Comparison of ENCODE assay signal across 11 cellular contexts in genomic region chr10:133424601-133425000, GRCh38. TPM values are rescaled to one million over a fixed set of nuclear protein-coding genes. Genes with fewer than 3 reads are reported as not detected.
DNase-seq lines count a peak whose midpoint lies in the region; ATAC-seq, FAIRE-seq and TF ChIP-seq lines count a peak whose summit lies in the region.
"Not testable (repeated sequence)": the region's sequence is repeated elsewhere in the genome, so short reads cannot be mapped to it uniquely, and the experiment has no call there.
"Had no signal": no experiment of that assay in that cellular context is flagged by ENCODE, and none has a peak within 500 bp of the region (broad histone marks: within the 10 kb centered on the region; RNA-seq: fewer than 3 reads in every experiment).

Gene SPRN (minus strand): TSS chr10:133424625. CDS start chr10:133423681, 944 bp downstream.

- H3K4me1 ChIP-seq in Caco-2; Peyer's patch; left ventricle myocardium inferior; smooth muscle cell (ENCODE audit: low read depth): not testable (repeated sequence)

- peak within 1 kb of the TSS; percentile 61 for H3K4me3 Mint-ChIP-seq in Caco-2 (ENCODE audit: unreplicated experiment)
- peak within 1 kb of the TSS; percentile 41 for H3K4me3 Mint-ChIP-seq in activated naive CD4-positive, alpha-beta T cell treated with anti-CD3 and anti-CD28 coated beads for 36 hours
- peak within 1 kb of the TSS; percentile 25 for H3K4me3 Mint-ChIP-seq in central memory CD8-positive, alpha-beta T cell
- peak within 1 kb of the TSS in 7 of 10 donors; percentile 22 to 83 (median 50) for H3K4me3 Mint-ChIP-seq in naive thymus-derived CD8-positive, alpha-beta T cell

- not testable (repeated sequence) for H3K27ac Mint-ChIP-seq in Caco-2 (ENCODE audit: unreplicated experiment); activated naive CD4-positive, alpha-beta T cell treated with anti-CD3 and anti-CD28 coated beads for 36 hours; central memory CD8-positive, alpha-beta T cell (ENCODE audit: low read depth); naive thymus-derived CD8-positive, alpha-beta T cell

- TF ChIP-seq CTCF in Caco-2 (IDR thresholded peaks at IDR 0.05; ENCODE audit: insufficient read depth in 1 of 2, low read depth in 1 of 2, low read length in 1 of 2, severe bottlenecking in 1 of 2, unreplicated experiment in 1 of 2); Peyer's patch (IDR thresholded peaks at IDR 0.05); left ventricle myocardium inferior (IDR thresholded peaks at IDR 0.05; ENCODE audit: borderline replicate concordance); smooth muscle cell (IDR thresholded peaks at IDR 0.05; ENCODE audit: borderline replicate concordance, insufficient read depth, poor library complexity, severe bottlenecking): not testable (repeated sequence)

- peak within 1 kb of the TSS; percentile 22 for H3K4me3 ChIP-seq in Caco-2 (ENCODE audit: low read depth, low read length)
- H3K4me3 ChIP-seq in Peyer's patch: peak within 1 kb of the TSS in 3 of 4 donors; percentile 6 to 19 (median 7)
- peak within 1 kb of the TSS; percentile 43 for H3K4me3 ChIP-seq in left ventricle myocardium inferior
- peak within 1 kb of the TSS; percentile 13 for H3K4me3 ChIP-seq in smooth muscle cell

- intact Hi-C loops in Caco-2 (cut with micrococcal nuclease; ENCODE audit: unreplicated experiment); activated naive CD4-positive, alpha-beta T cell treated with anti-CD3 and anti-CD28 coated beads for 36 hours (cut with micrococcal nuclease); left ventricle myocardium inferior (cut with micrococcal nuclease): not testable (repeated sequence)

- BruUV-seq in Caco-2 (replicated peaks; lab: Mats Ljungman, UMichigan): not testable (repeated sequence)

- POLR2A ChIA-PET in Caco-2 (lab: Charles Lee); naive thymus-derived CD8-positive, alpha-beta T cell (lab: Charles Lee): not testable (repeated sequence)

- H3K27ac ChIP-seq in Peyer's patch; left ventricle myocardium inferior (replicated peaks); smooth muscle cell (ENCODE audit: low read depth): not testable (repeated sequence)

- H3K4me1 Mint-ChIP-seq in Caco-2 (ENCODE audit: low read depth, unreplicated experiment); activated naive CD4-positive, alpha-beta T cell treated with anti-CD3 and anti-CD28 coated beads for 36 hours (ENCODE audit: low read depth); central memory CD8-positive, alpha-beta T cell; naive thymus-derived CD8-positive, alpha-beta T cell: not testable (repeated sequence)

- not testable (repeated sequence) for H3K36me3 ChIP-seq in Caco-2 (ENCODE audit: control insufficient read depth, insufficient read depth, low read length); smooth muscle cell (ENCODE audit: low read depth)
- H3K36me3 ChIP-seq in Peyer's patch (peaks cover 0 to 12% (median 0%) of the 10 kb centered on the region in 3 donors), left ventricle myocardium inferior (peaks cover 18% of the 10 kb centered on the region)

- H3K9me3 ChIP-seq in Caco-2; Peyer's patch; smooth muscle cell (replicated peaks; ENCODE audit: low read depth): not testable (repeated sequence)
- H3K9me3 ChIP-seq in left ventricle myocardium inferior (replicated peaks): peaks cover 17% of the 10 kb centered on the region

- H4K20me1 ChIP-seq in smooth muscle cell (ENCODE audit: low read depth): peaks cover 32% of the 10 kb centered on the region

- H2AFZ ChIP-seq in smooth muscle cell (ENCODE audit: low read depth): not testable (repeated sequence)

- H3K27me3 Mint-ChIP-seq in Caco-2 (ENCODE audit: insufficient read depth, unreplicated experiment); activated naive CD4-positive, alpha-beta T cell treated with anti-CD3 and anti-CD28 coated beads for 36 hours (ENCODE audit: low read depth); central memory CD8-positive, alpha-beta T cell; naive thymus-derived CD8-positive, alpha-beta T cell: not testable (repeated sequence)

- peak within 1 kb of the TSS; percentile 67 for H3K4me2 ChIP-seq in smooth muscle cell

- DNase-seq in Caco-2; Peyer's patch; activated naive CD4-positive, alpha-beta T cell treated with anti-CD3 and anti-CD28 coated beads for 36 hours; central memory CD8-positive, alpha-beta T cell (ENCODE audit: low spot score in 2 of 2); left ventricle myocardium inferior; naive thymus-derived CD8-positive, alpha-beta T cell; smooth muscle cell (lab: John Stamatoyannopoulos, UW; ENCODE audit: unreplicated experiment); urothelium cell line (ENCODE audit: low spot score): not testable (repeated sequence)

- H3K79me2 ChIP-seq in smooth muscle cell (ENCODE audit: low read depth): not testable (repeated sequence)

- H3K36me3 Mint-ChIP-seq in Caco-2 (ENCODE audit: insufficient read depth, unreplicated experiment): peaks cover 42% of the 10 kb centered on the region
- not testable (repeated sequence) for H3K36me3 Mint-ChIP-seq in activated naive CD4-positive, alpha-beta T cell treated with anti-CD3 and anti-CD28 coated beads for 36 hours (ENCODE audit: low read depth); central memory CD8-positive, alpha-beta T cell (ENCODE audit: insufficient read depth); naive thymus-derived CD8-positive, alpha-beta T cell

- CTCF ChIA-PET in Caco-2 (lab: Charles Lee); activated naive CD4-positive, alpha-beta T cell treated with anti-CD3 and anti-CD28 coated beads for 36 hours (lab: Charles Lee): not testable (repeated sequence)

- not testable (repeated sequence) for H3K9me3 Mint-ChIP-seq in Caco-2 (ENCODE audit: unreplicated experiment); activated naive CD4-positive, alpha-beta T cell treated with anti-CD3 and anti-CD28 coated beads for 36 hours; central memory CD8-positive, alpha-beta T cell
- H3K9me3 Mint-ChIP-seq in naive thymus-derived CD8-positive, alpha-beta T cell: peaks cover 0 to 15% (median 8%) of the 10 kb centered on the region in 9 donors

- H3K27me3 ChIP-seq in Caco-2 (replicated peaks; ENCODE audit: control insufficient read depth, insufficient read depth, low read length); Peyer's patch; smooth muscle cell (ENCODE audit: low read depth): not testable (repeated sequence)
- H3K27me3 ChIP-seq in left ventricle myocardium inferior (ENCODE audit: low read depth): peaks cover 20% of the 10 kb centered on the region

- not testable (repeated sequence) for H3F3A ChIP-seq in smooth muscle cell (ENCODE audit: low read depth)

- not testable (repeated sequence) for ATAC-seq in central memory CD8-positive, alpha-beta T cell (replicated peaks; ENCODE audit: extremely low read depth, poor library complexity, severe bottlenecking)
- ATAC-seq in naive thymus-derived CD8-positive, alpha-beta T cell: peak; percentile 13 to 20

- WGBS in smooth muscle cell (ENCODE audit: low lambda C conversion rate): no CpG with 5 or more reads among the region's 37 CpGs

- not testable (repeated sequence) for TF ChIP-seq POLR2A in Peyer's patch (IDR thresholded peaks at IDR 0.05)

- FAIRE-seq in urothelium cell line (lab: Jason Lieb, UNC): peak; percentile 13

- not testable (repeated sequence) for H3K9ac ChIP-seq in smooth muscle cell (ENCODE audit: low read depth)

RNA-seq across cellular contexts. Expression of gene SPRN, which starts in this region (rescaled TPM):
- total RNA-seq in Caco-2 (2022) (not detected in 2 replicates), Peyer's patch (under 1 TPM in 1 of 4 donors, not detected in 3; 0.47 TPM), left ventricle myocardium inferior (not detected), smooth muscle cell (0.09 and 0.13 TPM in 2 replicates)
- not detected for total RNA-seq in activated naive CD4-positive, alpha-beta T cell treated with anti-CD3 and anti-CD28 coated beads for 36 hours
- not detected for total RNA-seq in naive thymus-derived CD8-positive, alpha-beta T cell
- under 1 TPM; 0.06 to 0.39 (median 0.28) TPM for polyA plus RNA-seq in naive thymus-derived CD8-positive, alpha-beta T cell
- 0.56 and 1.00 TPM in 2 replicates for polyA plus RNA-seq in smooth muscle cell
- total RNA-seq: activated T-helper 17 cell treated with anti-CD3 and anti-CD28 coated beads, Interleukin-2, amount 50 U/mL, for 72 hours; G401; omental fat pad had no signal

Comparison
In these comparisons a context has a peak if more than half of its experiments do, and no peak if none do; other contexts are left out.
1. Peak in ATAC-seq in naive thymus-derived CD8-positive, alpha-beta T cell; RNA of the gene not detected or under 1 TPM.